In genomic region chr3:150363420-150363819, GRCh38 we compare ENCODE assay signal across 25 cellular contexts.
"Had no signal": no experiment of that assay in that cellular context is flagged by ENCODE, and none has a peak within 500 bp of the region (broad histone marks: within the 10 kb centered on the region; RNA-seq: fewer than 3 reads in every experiment).

No MANE protein-coding gene starts in this region.

- FAIRE-seq: bronchial epithelial cell had no signal

- H3K4me1 ChIP-seq: gastrocnemius medialis, prostate gland, uterus had no signal

- H3K9me3 Mint-ChIP-seq: activated naive CD4-positive, alpha-beta T cell treated with anti-CD3 and anti-CD28 coated beads, Interleukin-2, amount 50 U/mL, for 72 hours; central memory CD8-positive, alpha-beta T cell; dendritic cell treated with granulocyte-macrophage colony-stimulating factor and Interleukin-4, amounts not matched to agents 40 ng/mL and 50 ng/mL, for 4 days; mesothelial cell of epicardium; naive B cell had no signal

- H3K27me3 ChIP-seq: gastrocnemius medialis, neutrophil, ovary, uterus had no signal

- H3K36me3 ChIP-seq: gastrocnemius medialis, neutrophil, ovary, prostate gland, thoracic aorta, uterus had no signal

- H3K27ac ChIP-seq: gastrocnemius medialis, neutrophil, ovary, prostate gland, thoracic aorta, uterus had no signal

- H3K4me1 Mint-ChIP-seq: central memory CD8-positive, alpha-beta T cell; naive B cell had no signal

- H3K4me3 Mint-ChIP-seq: activated CD8-positive, alpha-beta T cell treated with anti-CD3 and anti-CD28 coated beads, Interleukin-2, amount 10 ng/mL, durations not matched to agents 7 days and 5 days; activated T-cell treated with anti-CD3 and anti-CD28 coated beads, Interleukin-2, amount 50 U/mL, for 72 hours; central memory CD8-positive, alpha-beta T cell; dendritic cell treated with granulocyte-macrophage colony-stimulating factor and Interleukin-4, amounts not matched to agents 40 ng/mL and 50 ng/mL, for 4 days; mesothelial cell of epicardium; naive B cell; nephron progenitor cell had no signal

- H3K36me3 Mint-ChIP-seq: activated naive CD4-positive, alpha-beta T cell treated with anti-CD3 and anti-CD28 coated beads, Interleukin-2, amount 50 U/mL, for 72 hours; mesothelial cell of epicardium; naive B cell had no signal

- DNase-seq: activated CD4-positive, alpha-beta T cell treated with anti-CD3 and anti-CD28 coated beads, Interleukin-2, amount 50 U/mL, for 1 hour; activated CD8-positive, alpha-beta T cell treated with anti-CD3 and anti-CD28 coated beads, Interleukin-2, amount 10 ng/mL, durations not matched to agents 7 days and 5 days; activated naive CD4-positive, alpha-beta T cell; activated T-cell treated with anti-CD3 and anti-CD28 coated beads for 4 hours; activated T-cell treated with anti-CD3 and anti-CD28 coated beads, Interleukin-2, amount 50 U/mL, for 72 hours; gastrocnemius medialis; glutamatergic neuron; islet precursor cell; left cardiac atrium; naive B cell; nephron progenitor cell; ovary; stimulated activated CD4-positive, alpha-beta T cell treated with anti-CD3 and anti-CD28 coated beads, Interleukin-15, amount 100 ng/mL, for 24 hours; stimulated activated CD4-positive, alpha-beta T cell treated with anti-CD3 and anti-CD28 coated beads, Interleukin-2, amount 100 ng/mL, for 24 hours; stimulated activated naive CD4-positive, alpha-beta T cell; trophoblast cell; uterus had no signal

- H3K9me3 ChIP-seq: gastrocnemius medialis, neutrophil, ovary, prostate gland, thoracic aorta, uterus had no signal

- H3K4me3 ChIP-seq: gastrocnemius medialis, ovary, prostate gland, thoracic aorta, uterus had no signal

- H3K27me3 Mint-ChIP-seq: central memory CD8-positive, alpha-beta T cell; dendritic cell treated with granulocyte-macrophage colony-stimulating factor and Interleukin-4, amounts not matched to agents 40 ng/mL and 50 ng/mL, for 4 days; naive B cell had no signal

- ATAC-seq: activated CD8-positive, alpha-beta T cell treated with anti-CD3 and anti-CD28 coated beads, Interleukin-2, amount 10 ng/mL, durations not matched to agents 7 days and 5 days; activated naive CD4-positive, alpha-beta T cell treated with anti-CD3 and anti-CD28 coated beads, Interleukin-2, amount 50 U/mL, for 72 hours; activated T-cell treated with anti-CD3 and anti-CD28 coated beads, Interleukin-2, amount 50 U/mL, for 72 hours; gastrocnemius medialis; left cardiac atrium had no signal

- H3K27ac Mint-ChIP-seq: activated CD8-positive, alpha-beta T cell treated with anti-CD3 and anti-CD28 coated beads, Interleukin-2, amount 10 ng/mL, durations not matched to agents 7 days and 5 days; activated T-cell treated with anti-CD3 and anti-CD28 coated beads, Interleukin-2, amount 50 U/mL, for 72 hours; dendritic cell treated with granulocyte-macrophage colony-stimulating factor and Interleukin-4, amounts not matched to agents 40 ng/mL and 50 ng/mL, for 4 days; mesothelial cell of epicardium; nephron progenitor cell had no signal
